In the genomic region with DNA sequence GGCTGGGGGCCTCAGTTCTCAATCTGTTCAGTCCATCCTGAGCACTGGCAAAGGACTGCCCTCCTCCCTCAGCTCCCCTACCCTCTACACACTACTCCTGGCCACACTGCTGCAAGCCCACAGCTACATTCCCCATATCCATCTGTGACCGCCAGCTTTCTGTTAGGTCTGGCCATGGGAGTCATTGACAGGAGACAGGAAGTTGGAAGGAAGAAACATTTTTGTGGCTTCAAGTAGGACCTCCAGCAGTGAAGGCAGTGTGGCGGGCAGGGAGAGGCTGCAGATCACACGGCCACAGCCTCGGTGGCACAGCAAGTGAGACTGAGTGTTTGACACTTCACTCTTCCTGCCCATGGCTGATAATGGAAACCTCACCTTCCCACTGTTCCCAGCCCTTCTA, we compare ENCODE assay signal across 14 cellular contexts. TPM values are rescaled to one million over a fixed set of nuclear protein-coding genes. Genes with fewer than 3 reads are reported as not detected.
DNase-seq lines count a peak whose midpoint lies in the region; ATAC-seq, FAIRE-seq and TF ChIP-seq lines count a peak whose summit lies in the region.
"Had no signal": no experiment of that assay in that cellular context is flagged by ENCODE, and none has a peak within 500 bp of the region (broad histone marks: within the 10 kb centered on the region; RNA-seq: fewer than 3 reads in every experiment).

No MANE protein-coding gene starts in this region.

- H3K27ac ChIP-seq in astrocyte (ENCODE audit: low read depth, low read length) (no peak overlapping the region), trophoblast cell (ENCODE audit: low read depth, low read length) (no peak overlapping the region), vagina (no peak overlapping the region)

- WGBS in trophoblast cell (ENCODE audit: extremely low coverage, insufficient coverage, insufficient read length) = no CpG with 5 or more reads among the region's 4 CpGs

- no peaks in the 10 kb centered on the region for H3K9me3 Mint-ChIP-seq in activated CD8-positive, alpha-beta memory T cell treated with anti-CD3 and anti-CD28 coated beads, Interleukin-2, amount 10 ng/mL, durations not matched to agents 7 days and 5 days (ENCODE audit: low read depth)
- no peaks in the 10 kb centered on the region for H3K9me3 Mint-ChIP-seq in astrocyte (ENCODE audit: unreplicated experiment)
- H3K9me3 Mint-ChIP-seq: activated naive CD8-positive, alpha-beta T cell treated with anti-CD3 and anti-CD28 coated beads, Interleukin-2, amount 10 ng/mL, durations not matched to agents 7 days and 5 days had no signal

- H4K91ac ChIP-seq in trophoblast cell (ENCODE audit: low read depth, low read length) = no peak overlapping the region

- H3K79me1 ChIP-seq in trophoblast cell (ENCODE audit: low read length) = no peaks in the 10 kb centered on the region

- peaks cover 55% of the 10 kb centered on the region for H3K4me1 Mint-ChIP-seq in activated CD8-positive, alpha-beta memory T cell treated with anti-CD3 and anti-CD28 coated beads, Interleukin-2, amount 10 ng/mL, durations not matched to agents 7 days and 5 days
- peaks cover 22% of the 10 kb centered on the region for H3K4me1 Mint-ChIP-seq in astrocyte (ENCODE audit: low read depth, unreplicated experiment)

- H3K4me2 ChIP-seq in astrocyte (ENCODE audit: low read length) (peak overlapping the region; percentile 25), trophoblast cell (ENCODE audit: low read length) (no peak overlapping the region)

- no peak for DNase-seq in activated CD8-positive, alpha-beta memory T cell treated with anti-CD3 and anti-CD28 coated beads, Interleukin-2, amount 10 ng/mL, durations not matched to agents 7 days and 5 days
- no peak for DNase-seq in activated CD8-positive, alpha-beta memory T cell treated with anti-CD3 and anti-CD28 coated beads, Interleukin-2, amount 50 U/mL, for 48 hours
- DNase-seq in M059J (ENCODE audit: low read depth) (peak; percentile 92), astrocyte (ENCODE audit: low read depth) (peak; percentile 24), non-pigmented ciliary epithelial cell (ENCODE audit: low read depth) (peak; percentile 19), trophoblast cell (no peak), vagina (ENCODE audit: extremely low spot score in 2 of 2) (no peak)
- DNase-seq: activated naive CD8-positive, alpha-beta T cell treated with anti-CD3 and anti-CD28 coated beads, Interleukin-2, amount 10 ng/mL, durations not matched to agents 7 days and 5 days; cortex of kidney; DMS79 treated with DMSO at 0.1 percent for 48 hours; NCI-H2029 treated with DMSO at 0.1 percent for 48 hours had no signal

- no peak overlapping the region for H3K23ac ChIP-seq in trophoblast cell (ENCODE audit: low read length)

- no peak overlapping the region for H3K9ac ChIP-seq in astrocyte (ENCODE audit: low read length)
- H3K9ac ChIP-seq in trophoblast cell (ENCODE audit: low read length) = no peak overlapping the region

- H2BK120ac ChIP-seq in trophoblast cell (ENCODE audit: insufficient read depth, low read length, poor library complexity) = no peak overlapping the region

- H3K14ac ChIP-seq in trophoblast cell (ENCODE audit: low read length) = no peak overlapping the region

- H2BK5ac ChIP-seq in trophoblast cell (ENCODE audit: low read depth, low read length, poor library complexity) = no peak overlapping the region

- TF ChIP-seq POLR2A in vagina (IDR thresholded peaks at IDR 0.05) = no peak

- H3K4me1 ChIP-seq in astrocyte (ENCODE audit: insufficient read depth, low read length) (peaks cover 8% of the 10 kb centered on the region), trophoblast cell (ENCODE audit: control insufficient read depth in 1 of 2, insufficient read depth in 2 of 2, low read length in 2 of 2) (peaks cover 4 to 9% of the 10 kb centered on the region in 2 experiments), vagina (no peaks in the 10 kb centered on the region)

- ATAC-seq in activated CD8-positive, alpha-beta memory T cell treated with anti-CD3 and anti-CD28 coated beads, Interleukin-2, amount 10 ng/mL, durations not matched to agents 7 days and 5 days = no peak
- no peak for ATAC-seq in HG03135 (IDR thresholded peaks at IDR 0.05; ENCODE audit: unreplicated experiment)
- ATAC-seq: activated CD4-positive, CD25-positive, alpha-beta regulatory T cell treated with anti-CD3 and anti-CD28 coated beads, Interleukin-2, amount 50 U/mL, for 24 hours had no signal

- no peak overlapping the region for H3K4me3 Mint-ChIP-seq in activated CD8-positive, alpha-beta memory T cell treated with anti-CD3 and anti-CD28 coated beads, Interleukin-2, amount 10 ng/mL, durations not matched to agents 7 days and 5 days
- H3K4me3 Mint-ChIP-seq in astrocyte (ENCODE audit: unreplicated experiment) = no peak overlapping the region
- H3K4me3 Mint-ChIP-seq: activated naive CD8-positive, alpha-beta T cell treated with anti-CD3 and anti-CD28 coated beads, Interleukin-2, amount 10 ng/mL, durations not matched to agents 7 days and 5 days had no signal

- H4K20me1 ChIP-seq in astrocyte (ENCODE audit: insufficient read depth, low read length) = peaks cover 3% of the 10 kb centered on the region

- H3K36me3 Mint-ChIP-seq in activated CD8-positive, alpha-beta memory T cell treated with anti-CD3 and anti-CD28 coated beads, Interleukin-2, amount 10 ng/mL, durations not matched to agents 7 days and 5 days = peaks cover 29% of the 10 kb centered on the region
- peaks cover 5% of the 10 kb centered on the region for H3K36me3 Mint-ChIP-seq in astrocyte (ENCODE audit: low read depth, unreplicated experiment)

- H3K27me3 Mint-ChIP-seq in activated CD8-positive, alpha-beta memory T cell treated with anti-CD3 and anti-CD28 coated beads, Interleukin-2, amount 10 ng/mL, durations not matched to agents 7 days and 5 days = no peaks in the 10 kb centered on the region
- H3K27me3 Mint-ChIP-seq in astrocyte (ENCODE audit: low read depth, unreplicated experiment) = peaks cover 4% of the 10 kb centered on the region
- H3K27me3 Mint-ChIP-seq: activated naive CD8-positive, alpha-beta T cell treated with anti-CD3 and anti-CD28 coated beads, Interleukin-2, amount 10 ng/mL, durations not matched to agents 7 days and 5 days had no signal

- H3K27me3 ChIP-seq in astrocyte (ENCODE audit: insufficient read depth, low read length) (no peaks in the 10 kb centered on the region), trophoblast cell (ENCODE audit: insufficient read depth, low read length) (no peaks in the 10 kb centered on the region), vagina (no peaks in the 10 kb centered on the region)

- intact Hi-C loops in vagina (cut with DNase I) = no loop called here

- no peak overlapping the region for H2AK5ac ChIP-seq in trophoblast cell (ENCODE audit: low read length)

- H3K79me2 ChIP-seq in astrocyte (ENCODE audit: insufficient read depth, low read length) = no peaks in the 10 kb centered on the region
- H3K79me2 ChIP-seq in trophoblast cell (ENCODE audit: control insufficient read depth, insufficient read depth, low read length, poor library complexity) = no peaks in the 10 kb centered on the region

- H3K4me3 ChIP-seq in astrocyte (ENCODE audit: insufficient read depth, low read depth, low read length) (no peak overlapping the region), trophoblast cell (ENCODE audit: low read depth, low read length) (no peak overlapping the region), vagina (no peak overlapping the region)

- H2AFZ ChIP-seq in astrocyte (ENCODE audit: low read depth, low read length) (no peak overlapping the region), trophoblast cell (ENCODE audit: insufficient read depth, low read length, poor library complexity) (no peak overlapping the region)

- H2BK12ac ChIP-seq in trophoblast cell (ENCODE audit: low read length) = no peak overlapping the region

- H3K9me3 ChIP-seq in astrocyte (ENCODE audit: insufficient read depth, low read depth, low read length) (no peaks in the 10 kb centered on the region), trophoblast cell (ENCODE audit: insufficient read depth, low read depth, low read length) (peaks cover 14% of the 10 kb centered on the region), vagina (no peaks in the 10 kb centered on the region)

- H3K27ac Mint-ChIP-seq in activated CD8-positive, alpha-beta memory T cell treated with anti-CD3 and anti-CD28 coated beads, Interleukin-2, amount 10 ng/mL, durations not matched to agents 7 days and 5 days = peak overlapping the region; percentile 76
- H3K27ac Mint-ChIP-seq in astrocyte (ENCODE audit: unreplicated experiment) = peak overlapping the region; percentile 26

- TF ChIP-seq CTCF in astrocyte (IDR thresholded peaks at IDR 0.05; ENCODE audit: insufficient read depth, low read depth, low read length) (no peak), vagina (IDR thresholded peaks at IDR 0.05) (no peak)

- no peaks in the 10 kb centered on the region for H3K36me3 ChIP-seq in astrocyte (ENCODE audit: insufficient read depth, low read length)
- peaks cover 0 to 6% of the 10 kb centered on the region in 2 experiments for H3K36me3 ChIP-seq in trophoblast cell (ENCODE audit: control insufficient read depth in 1 of 2, insufficient read depth in 2 of 2, low read length in 2 of 2)
- peaks cover 0 to 7% of the 10 kb centered on the region in 2 donors for H3K36me3 ChIP-seq in vagina

- CTCF ChIA-PET in activated CD8-positive, alpha-beta memory T cell treated with anti-CD3 and anti-CD28 coated beads, Interleukin-2, amount 10 ng/mL, durations not matched to agents 7 days and 5 days (lab: Charles Lee) = interaction anchor here (1.4 to 2.7 kb wide), 4 partner anchors 25 to 175 kb away, joined by 4 to 8 read pairs (median 5); no protein-coding TSS in a partner anchor

- H4K8ac ChIP-seq in trophoblast cell (ENCODE audit: low read depth, low read length) = no peak overlapping the region

- no peak for FAIRE-seq in astrocyte (lab: Jason Lieb, UNC)
- FAIRE-seq: HepG2 had no signal

- H3K4ac ChIP-seq in trophoblast cell (ENCODE audit: low read depth, low read length) = no peak overlapping the region

- H4K12ac ChIP-seq in trophoblast cell (ENCODE audit: low read depth, low read length) = no peak overlapping the region

- H3K18ac ChIP-seq in trophoblast cell (ENCODE audit: low read length) = no peak overlapping the region

RNA-seq across cellular contexts. Expression of a gene that starts 55.9 kb away (rescaled TPM):
- 10 to 100 TPM; 36.1 to 40.2 TPM for total RNA-seq in activated CD8-positive, alpha-beta memory T cell treated with anti-CD3 and anti-CD28 coated beads, Interleukin-2, amount 10 ng/mL, durations not matched to agents 7 days and 5 days
- total RNA-seq in M059J (2014; rRNA removed; shearing (Covaris generic)) = 21.5 and 22.1 TPM in 2 replicates
- total RNA-seq in astrocyte (17.8 and 19.0 TPM in 2 replicates), vagina (51.1 TPM)
- polyA plus RNA-seq in trophoblast cell (2013) = 32.7 and 32.9 TPM in 2 replicates

Comparison
In these comparisons a context has a peak if more than half of its experiments do, and no peak if none do; other contexts are left out.
1. DNase-seq: peak in M059J (single experiment), astrocyte (single experiment) and non-pigmented ciliary epithelial cell (single experiment); none in activated CD8-positive, alpha-beta memory T cell treated with anti-CD3 and anti-CD28 coated beads, Interleukin-2, amount 10 ng/mL, durations not matched to agents 7 days and 5 days (single experiment), activated CD8-positive, alpha-beta memory T cell treated with anti-CD3 and anti-CD28 coated beads, Interleukin-2, amount 50 U/mL, for 48 hours (single experiment), trophoblast cell (0 of 2) and vagina (0 of 2).